Comparison of ENCODE assay signal across 27 cellular contexts in the genomic region with DNA sequence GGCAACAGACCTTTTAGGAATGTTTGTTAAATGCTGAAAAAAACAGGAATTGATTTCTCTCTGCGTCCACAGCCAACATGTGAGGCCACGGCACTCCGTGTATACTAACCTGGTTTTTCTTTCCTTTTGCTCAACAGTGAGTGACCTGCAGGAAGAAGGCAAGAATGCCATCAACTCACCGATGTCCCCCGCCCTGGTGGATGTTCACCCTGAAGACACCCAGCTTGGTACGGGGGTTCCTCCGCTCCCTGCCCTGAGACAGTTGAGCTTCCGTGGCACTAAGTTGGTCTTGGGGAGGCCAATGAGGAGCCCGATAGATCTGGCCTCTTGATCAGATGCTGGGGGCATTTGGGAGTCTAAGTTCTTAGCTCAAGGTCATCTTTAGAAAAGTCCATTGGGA.
"Had no signal": no experiment of that assay in that cellular context is flagged by ENCODE, and none has a peak within 500 bp of the region (broad histone marks: within the 10 kb centered on the region; RNA-seq: fewer than 3 reads in every experiment).

No MANE protein-coding gene starts in this region.

- H3K4me1 ChIP-seq: colonic mucosa had no signal

- DNase-seq: colonic mucosa; cortex of kidney; effector CD8-positive, alpha-beta T cell; effector memory CD8-positive, alpha-beta T cell; endodermal cell; erythroblast; esophagus squamous epithelium; foreskin fibroblast; foreskin melanocyte; gastrocnemius medialis; glutamatergic neuron; head of caudate nucleus; heart right ventricle; hippocampal formation; kidney glomerular epithelial cell; left colon; left ventricle myocardium inferior; lower lobe of right lung; mesenchymal stem cell; mucosa of descending colon; naive B cell had no signal

- H3K36me3 ChIP-seq: colonic mucosa had no signal

- ATAC-seq: effector memory CD8-positive, alpha-beta T cell; esophagus mucosa; gastrocnemius medialis; heart right ventricle; left colon; left lobe of liver; lower lobe of right lung; mucosa of descending colon had no signal

- H3K9me3 ChIP-seq: colonic mucosa, esophagus squamous epithelium, gastrocnemius medialis, heart right ventricle, left ventricle myocardium inferior, lower lobe of right lung, mucosa of descending colon had no signal

- H3K4me3 ChIP-seq: colonic mucosa, esophagus squamous epithelium, gastrocnemius medialis, heart right ventricle, left ventricle myocardium inferior, lower lobe of right lung, mucosa of descending colon had no signal

- FAIRE-seq: endometrium, islet of Langerhans, keratinocyte had no signal

- H3K27me3 ChIP-seq: colonic mucosa, gastrocnemius medialis, heart right ventricle had no signal

- H3K27ac ChIP-seq: colonic mucosa, epithelial cell of prostate, esophagus squamous epithelium, gastrocnemius medialis, heart right ventricle, left ventricle myocardium inferior, lower lobe of right lung had no signal
